In genomic region chr9:70260007-70260443, GRCh38 we compare ENCODE assay signal across 8 cellular contexts. TPM values are rescaled to one million over a fixed set of nuclear protein-coding genes. Genes with fewer than 3 reads are reported as not detected.
DNase-seq lines count a peak whose midpoint lies in the region; ATAC-seq, FAIRE-seq and TF ChIP-seq lines count a peak whose summit lies in the region.

No MANE protein-coding gene starts in this region.

- H2BK12ac ChIP-seq in mesenchymal stem cell (ENCODE audit: low read length in 2 of 2), result no peak overlapping the region

- H3K9ac ChIP-seq in mesenchymal stem cell (ENCODE audit: low read length), result peak overlapping the region; percentile 97

- H3K27me3 Mint-ChIP-seq in brain, result peaks cover 7% of the 10 kb centered on the region

- peak overlapping the region; percentile 68 to 87 (median 82) for H3K4me3 ChIP-seq in heart right ventricle
- peak overlapping the region; percentile 40 to 97 for H3K4me3 ChIP-seq in mesenchymal stem cell (ENCODE audit: insufficient read depth in 1 of 2, low read depth in 1 of 2, low read length in 2 of 2)
- peak overlapping the region; percentile 76 for H3K4me3 ChIP-seq in urinary bladder (ENCODE audit: low read depth, low read length)

- intact Hi-C loops in heart right ventricle (cut with DNase I), result loop anchor here in 2 of 10 donors (5.0 to 10.0 kb wide), 3 partner anchors 65 to 342 kb away; partner anchors contain the start of gene KLF9 (in 1 of the 2)
- intact Hi-C loops in cardiac septum (cut with DNase I), result no loop called here

- H3K4me2 ChIP-seq in mesenchymal stem cell (ENCODE audit: low read length, poor library complexity, severe bottlenecking), result peak overlapping the region; percentile 64

- peaks cover 47% of the 10 kb centered on the region for H3K36me3 Mint-ChIP-seq in brain

- no peak overlapping the region for H3K18ac ChIP-seq in mesenchymal stem cell (ENCODE audit: low read depth in 1 of 2, low read length in 2 of 2)

- no peak overlapping the region for H2AK5ac ChIP-seq in mesenchymal stem cell (ENCODE audit: low read length, severe bottlenecking)

- no peak overlapping the region for H2AFZ ChIP-seq in mesenchymal stem cell (ENCODE audit: low read depth, low read length)

- H3K4me1 Mint-ChIP-seq in brain, result peaks cover 82% of the 10 kb centered on the region

- H2BK5ac ChIP-seq in mesenchymal stem cell (ENCODE audit: low read depth, low read length, poor library complexity, severe bottlenecking), result no peak overlapping the region

- H3K27ac ChIP-seq in heart right ventricle (peak overlapping the region in 2 of 10 donors; percentile 93), mesenchymal stem cell (ENCODE audit: low read length, poor library complexity, severe bottlenecking) (no peak overlapping the region), urinary bladder (ENCODE audit: low read depth) (no peak overlapping the region)

- H3K36me3 ChIP-seq in heart right ventricle (peaks cover 0 to 39% (median 13%) of the 10 kb centered on the region in 9 donors), mesenchymal stem cell (ENCODE audit: control insufficient read depth in 1 of 2, insufficient read depth in 2 of 2, low read depth in 1 of 2, low read length in 2 of 2) (peaks cover 2 to 30% of the 10 kb centered on the region in 2 experiments), urinary bladder (ENCODE audit: insufficient read depth) (peaks cover 2% of the 10 kb centered on the region)

- peak overlapping the region; percentile 91 to 98 (median 97) for H3K4me3 Mint-ChIP-seq in brain

- H4K8ac ChIP-seq in mesenchymal stem cell (ENCODE audit: low read length), result no peak overlapping the region

- no peak for DNase-seq in heart right ventricle
- DNase-seq in cardiac septum (ENCODE audit: low spot score), result no peak
- no peak for DNase-seq in mesenchymal stem cell
- DNase-seq in GM19239 (ENCODE audit: insufficient read length, low spot score), result no peak
- DNase-seq in AG08395 (ENCODE audit: low spot score), result no peak
- DNase-seq in SHP77 treated with DMSO at 0.1 percent for 48 hours (lab: John Stamatoyannopoulos, UW), result no peak

- no peak for FAIRE-seq in GM19239 (lab: Jason Lieb, UNC)

- ATAC-seq in heart right ventricle, result no peak

- no peak overlapping the region for H3K14ac ChIP-seq in mesenchymal stem cell (ENCODE audit: low read length in 2 of 2)

- H3K27ac Mint-ChIP-seq in brain, result peak overlapping the region in 4 of 5 experiments; percentile 0 to 96 (median 96)

- H3K27me3 ChIP-seq in heart right ventricle (no peaks in the 10 kb centered on the region), mesenchymal stem cell (ENCODE audit: control insufficient read depth in 1 of 2, insufficient read depth in 1 of 2, low read length in 2 of 2) (no peaks in the 10 kb centered on the region)

- H3K4ac ChIP-seq in mesenchymal stem cell (ENCODE audit: low read depth in 1 of 2, low read length in 2 of 2), result no peak overlapping the region

- TF ChIP-seq CTCF in heart right ventricle (IDR thresholded peaks at IDR 0.05), result no peak
- no peak for TF ChIP-seq CTCF in brain (conservative IDR thresholded peaks at IDR 0.05)

- H4K91ac ChIP-seq in mesenchymal stem cell (ENCODE audit: low read length), result no peak overlapping the region

- H2BK15ac ChIP-seq in mesenchymal stem cell (ENCODE audit: low read depth, poor library complexity, severe bottlenecking), result no peak overlapping the region

- H3K79me1 ChIP-seq in mesenchymal stem cell (replicated peaks; ENCODE audit: low read length, poor library complexity, severe bottlenecking), result peaks cover 8% of the 10 kb centered on the region

- peaks cover 0 to 10% (median 3%) of the 10 kb centered on the region in 5 experiments for H3K9me3 Mint-ChIP-seq in brain

- H3K23ac ChIP-seq in mesenchymal stem cell (ENCODE audit: low read length in 2 of 2), result no peak overlapping the region

- peaks cover 0 to 66% (median 60%) of the 10 kb centered on the region in 9 donors for H3K4me1 ChIP-seq in heart right ventricle
- peaks cover 15% of the 10 kb centered on the region for H3K4me1 ChIP-seq in mesenchymal stem cell (ENCODE audit: control insufficient read depth, insufficient read depth, low read depth, low read length)
- H3K4me1 ChIP-seq in urinary bladder (ENCODE audit: insufficient read depth), result peaks cover 7% of the 10 kb centered on the region

- H2BK120ac ChIP-seq in mesenchymal stem cell (ENCODE audit: low read depth, low read length), result no peak overlapping the region

- 94 to 95% methylated on average over 30 of the region's 30 CpGs for WGBS in heart right ventricle, 2 donors
- WGBS in mesenchymal stem cell, result 94% methylated on average over 26 of the region's 30 CpGs
- 90% methylated on average over 30 of the region's 30 CpGs for WGBS in urinary bladder

- H3K9me3 ChIP-seq in heart right ventricle, result no peaks in the 10 kb centered on the region
- no peaks in the 10 kb centered on the region for H3K9me3 ChIP-seq in mesenchymal stem cell (ENCODE audit: control insufficient read depth, low read length)

RNA-seq across cellular contexts. Expression of gene SMC5, which starts 1.2 kb away (rescaled TPM):
- total RNA-seq in heart right ventricle (10 to 100 TPM in 8 of 10 donors, 1 to 10 TPM in 2; 9.3 to 16.4 (median 13.7) TPM), cardiac septum (15.0 TPM), urinary bladder (146 TPM)
- polyA plus RNA-seq in heart right ventricle (10 to 100 TPM in 1 of 2 donors, 1 to 10 TPM in 1; 6.9 to 11.0 TPM), brain (ENCODE audit: insufficient read depth, low read depth, low replicate concordance) (3.6 TPM), urinary bladder (14.5 TPM)
- 22.6 TPM for polyA plus RNA-seq in mesenchymal stem cell (2013, experiment 1 of 2)
- 22.2 TPM for polyA plus RNA-seq in mesenchymal stem cell (2013, experiment 2 of 2)
